ENCODE assay signal across 20 cellular contexts in genomic region chr3:64732570-64732969, GRCh38. TPM values are rescaled to one million over a fixed set of nuclear protein-coding genes. Genes with fewer than 3 reads are reported as not detected.
"Had no signal": no experiment of that assay in that cellular context is flagged by ENCODE, and none has a peak within 500 bp of the region (broad histone marks: within the 10 kb centered on the region; RNA-seq: fewer than 3 reads in every experiment).

No MANE protein-coding gene starts in this region.

- H3K4me3 ChIP-seq: adrenal gland, neural progenitor cell, prostate gland, skin epidermis, suprapubic skin, transverse colon, uterus had no signal

- H3K4me1 ChIP-seq: neural progenitor cell, prostate gland, suprapubic skin, uterus had no signal

- H2AFZ ChIP-seq: neural progenitor cell had no signal

- H3K36me3 ChIP-seq: adrenal gland, neural progenitor cell, prostate gland, suprapubic skin, transverse colon, uterus had no signal

- H3K9me3 ChIP-seq: adrenal gland, prostate gland, suprapubic skin, transverse colon, uterus had no signal

- DNase-seq: activated CD4-positive, alpha-beta T cell treated with anti-CD3 and anti-CD28 coated beads, Interleukin-2, amount 50 U/mL, for 1 hour; activated CD4-positive, CD25-positive, alpha-beta regulatory T cell treated with anti-CD3 and anti-CD28 coated beads, Interleukin-2, amount 50 U/mL, for 72 hours; activated CD8-positive, alpha-beta memory T cell treated with anti-CD3 and anti-CD28 coated beads for 24 hours; activated CD8-positive, alpha-beta memory T cell treated with anti-CD3 and anti-CD28 coated beads, Interleukin-2, amount 50 U/mL, for 48 hours; activated gamma-delta T cell; adrenal gland; mesenchymal stem cell; naive thymus-derived CD4-positive, alpha-beta T cell; right cardiac atrium; stimulated activated CD4-positive, alpha-beta T cell treated with anti-CD3 and anti-CD28 coated beads, Interleukin-15, amount 100 ng/mL, for 24 hours; stimulated activated CD4-positive, alpha-beta T cell treated with anti-CD3 and anti-CD28 coated beads, Interleukin-4, amount 100 ng/mL, for 1 hour; stimulated activated naive CD8-positive, alpha-beta T cell treated with anti-CD3 and anti-CD28 coated beads, Interleukin-15, amount 100 ng/mL, for 72 hours; T-helper 17 cell; transverse colon; uterus had no signal

- H3K9ac ChIP-seq: neural progenitor cell had no signal

- H3K27ac ChIP-seq: adrenal gland, neural progenitor cell, prostate gland, skin epidermis, suprapubic skin, transverse colon, VCaP had no signal

- H3K27me3 ChIP-seq: adrenal gland, neural progenitor cell, suprapubic skin, transverse colon, uterus had no signal

- ATAC-seq: naive thymus-derived CD4-positive, alpha-beta T cell; right cardiac atrium; stimulated activated naive CD8-positive, alpha-beta T cell treated with anti-CD3 and anti-CD28 coated beads, Interleukin-15, amount 100 ng/mL, for 72 hours; T-helper 17 cell had no signal

- H3K4me2 ChIP-seq: neural progenitor cell had no signal

RNA-seq across cellular contexts. Expression of gene ADAMTS9, which starts 44.8 kb away (rescaled TPM):
- total RNA-seq: naive thymus-derived CD4-positive, alpha-beta T cell; T-helper 17 cell had no signal
- polyA plus RNA-seq: naive thymus-derived CD4-positive, alpha-beta T cell had no signal
